In genomic region chr7:51577390-51577789, GRCh38 we compare ENCODE assay signal across 16 cellular contexts.
DNase-seq lines count a peak whose midpoint lies in the region; ATAC-seq, FAIRE-seq and TF ChIP-seq lines count a peak whose summit lies in the region.
"Had no signal": no experiment of that assay in that cellular context is flagged by ENCODE, and none has a peak within 500 bp of the region (broad histone marks: within the 10 kb centered on the region; RNA-seq: fewer than 3 reads in every experiment).

No MANE protein-coding gene starts in this region.

- H3K79me1 ChIP-seq in neuronal stem cell (ENCODE audit: low read depth, low read length), result no peaks in the 10 kb centered on the region

- H3K4me2 ChIP-seq in neuronal stem cell (ENCODE audit: insufficient read depth, low read length, poor library complexity, severe bottlenecking), result no peak overlapping the region

- H2BK15ac ChIP-seq in neuronal stem cell (ENCODE audit: low read length), result no peak overlapping the region

- H3K27me3 ChIP-seq in bronchial epithelial cell (ENCODE audit: control insufficient read depth, insufficient read depth, low read length) (no peaks in the 10 kb centered on the region), neuronal stem cell (ENCODE audit: control insufficient read depth in 3 of 3, insufficient read depth in 3 of 3, low read depth in 1 of 3, low read length in 3 of 3) (no peaks in the 10 kb centered on the region)

- H2BK12ac ChIP-seq in neuronal stem cell (ENCODE audit: low read length), result no peak overlapping the region

- peaks cover 12% of the 10 kb centered on the region for H3K9me3 Mint-ChIP-seq in Calu3 (ENCODE audit: low read depth, unreplicated experiment)

- H4K8ac ChIP-seq in neuronal stem cell (ENCODE audit: low read depth, low read length), result no peak overlapping the region

- no peaks in the 10 kb centered on the region for H3K27me3 Mint-ChIP-seq in Calu3 (ENCODE audit: unreplicated experiment)
- H3K27me3 Mint-ChIP-seq: B cell; CD4-positive, alpha-beta T cell had no signal

- no peak overlapping the region for H3K23ac ChIP-seq in neuronal stem cell (ENCODE audit: low read depth, low read length, poor library complexity)

- FAIRE-seq in bronchial epithelial cell (lab: Jason Lieb, UNC) (peak; percentile 7), kidney (lab: Jason Lieb, UNC) (no peak)
- FAIRE-seq: A204.1 had no signal

- H3K27ac Mint-ChIP-seq in Calu3 (ENCODE audit: unreplicated experiment), result no peak overlapping the region
- H3K27ac Mint-ChIP-seq: B cell; CD4-positive, alpha-beta T cell had no signal

- CTCF ChIA-PET in Calu3 (lab: Charles Lee), result interaction anchor here (1.2 to 1.3 kb wide), 2 partner anchors 31 to 87 kb away, joined by 3 to 4 read pairs; no protein-coding TSS in a partner anchor

- H3K4ac ChIP-seq in neuronal stem cell (ENCODE audit: low read length), result no peak overlapping the region

- H3K4me3 Mint-ChIP-seq in Calu3 (ENCODE audit: low read depth, unreplicated experiment), result no peak overlapping the region
- H3K4me3 Mint-ChIP-seq: B cell; CD4-positive, alpha-beta T cell had no signal

- ATAC-seq in HG02763 (IDR thresholded peaks at IDR 0.05; ENCODE audit: unreplicated experiment) (no peak), GM19023 (IDR thresholded peaks at IDR 0.05; ENCODE audit: unreplicated experiment) (no peak)
- ATAC-seq: HCT116 had no signal

- intact Hi-C loops in Calu3 (cut with micrococcal nuclease; ENCODE audit: unreplicated experiment) (no loop called here), kidney (cut with DNase I) (no loop called here)

- H3K4me1 Mint-ChIP-seq in Calu3 (ENCODE audit: low read depth, unreplicated experiment), result peaks cover 11% of the 10 kb centered on the region
- H3K4me1 Mint-ChIP-seq: B cell had no signal

- H3K4me1 ChIP-seq in neuronal stem cell (ENCODE audit: control insufficient read depth in 2 of 2, insufficient read depth in 1 of 2, low read depth in 1 of 2, low read length in 2 of 2) (no peaks in the 10 kb centered on the region), kidney (ENCODE audit: control insufficient read depth in 1 of 2, insufficient read depth in 1 of 2, low read depth in 1 of 2, low read length in 2 of 2) (no peaks in the 10 kb centered on the region)

- no TSS peak for BruUV-seq in Calu3 (replicated peaks; lab: Mats Ljungman, UMichigan)

- peak; percentile 57 for DNase-seq in Calu3
- peak; percentile 47 for DNase-seq in HT-29 (ENCODE audit: low spot score)
- DNase-seq in bronchial epithelial cell (ENCODE audit: low read depth), result no peak
- no peak for DNase-seq in neuronal stem cell (ENCODE audit: low spot score)
- DNase-seq in kidney, result no peak
- DNase-seq: C1 segment of cervical spinal cord; CD4-positive, alpha-beta T cell; DMS153; GF-D8; IMR-90 had no signal

- no peak overlapping the region for H2AK5ac ChIP-seq in neuronal stem cell (ENCODE audit: low read depth, low read length)

- H2AFZ ChIP-seq in neuronal stem cell (ENCODE audit: low read length), result peak overlapping the region; percentile 0

- no peak overlapping the region for H3K18ac ChIP-seq in neuronal stem cell (ENCODE audit: low read length)

- no peak overlapping the region for H2BK120ac ChIP-seq in neuronal stem cell (ENCODE audit: low read depth, low read length)

- H3K36me3 ChIP-seq in bronchial epithelial cell (ENCODE audit: control insufficient read depth, insufficient read depth, low read length) (no peaks in the 10 kb centered on the region), neuronal stem cell (replicated peaks in 1 of 2; ENCODE audit: control insufficient read depth in 2 of 2, insufficient read depth in 2 of 2, low read length in 2 of 2) (peaks cover 0 to 2% of the 10 kb centered on the region in 2 donors), kidney (ENCODE audit: control insufficient read depth in 1 of 2, insufficient read depth in 2 of 2, low read length in 2 of 2) (no peaks in the 10 kb centered on the region)

- no peak overlapping the region for H2BK5ac ChIP-seq in neuronal stem cell (ENCODE audit: low read length)

- H3K14ac ChIP-seq in neuronal stem cell (ENCODE audit: low read length), result no peak overlapping the region

- H3K4me3 ChIP-seq in bronchial epithelial cell (ENCODE audit: low read depth, low read length) (no peak overlapping the region), neuronal stem cell (ENCODE audit: low read length in 2 of 2) (no peak overlapping the region), kidney (ENCODE audit: low read length in 2 of 2) (no peak overlapping the region)

- H3K27ac ChIP-seq in neuronal stem cell (replicated peaks; ENCODE audit: low read length), result no peak overlapping the region
- no peak overlapping the region for H3K27ac ChIP-seq in kidney (ENCODE audit: low read depth in 2 of 2, low read length in 2 of 2)
- H3K27ac ChIP-seq: HL-60 had no signal

- H3K9ac ChIP-seq in neuronal stem cell (ENCODE audit: low read depth, low read length, poor library complexity) (no peak overlapping the region), kidney (ENCODE audit: low read length in 2 of 2) (no peak overlapping the region)

- TF ChIP-seq CTCF in Calu3 (IDR thresholded peaks at IDR 0.05; ENCODE audit: unreplicated experiment), result no peak
- TF ChIP-seq CTCF in bronchial epithelial cell (IDR thresholded peaks at IDR 0.05; ENCODE audit: insufficient read depth, low read length, severe bottlenecking), result no peak
- TF ChIP-seq CTCF in kidney (IDR thresholded peaks at IDR 0.05; ENCODE audit: borderline replicate concordance, extremely low read depth, insufficient read depth), result no peak

- no peak overlapping the region for H4K91ac ChIP-seq in neuronal stem cell (ENCODE audit: low read depth, low read length, poor library complexity)

- no CpG with 5 or more reads among the region's 4 CpGs for WGBS in neuronal stem cell (ENCODE audit: extremely low coverage in 2 of 2, insufficient read length in 2 of 2, insufficient replicate concordance in 1 of 2), 2 donors

- no peaks in the 10 kb centered on the region for H3K36me3 Mint-ChIP-seq in Calu3 (ENCODE audit: insufficient read depth, unreplicated experiment)

- H3K9me3 ChIP-seq in neuronal stem cell (replicated peaks in 1 of 2; ENCODE audit: control insufficient read depth in 2 of 2, insufficient read depth in 1 of 2, low read depth in 1 of 2, low read length in 2 of 2), result peaks cover 2 to 6% of the 10 kb centered on the region in 2 donors
- peaks cover 0 to 2% of the 10 kb centered on the region in 2 donors for H3K9me3 ChIP-seq in kidney (ENCODE audit: control insufficient read depth in 1 of 2, low read length in 2 of 2)

Comparison
In these comparisons a context has a peak if more than half of its experiments do, and no peak if none do; other contexts are left out.
1. DNase-seq: peak in Calu3 (single experiment) and HT-29 (single experiment); none in bronchial epithelial cell (single experiment), neuronal stem cell (single experiment) and kidney (single experiment).